ENCODE assay signal across 8 cellular contexts in the genomic region with DNA sequence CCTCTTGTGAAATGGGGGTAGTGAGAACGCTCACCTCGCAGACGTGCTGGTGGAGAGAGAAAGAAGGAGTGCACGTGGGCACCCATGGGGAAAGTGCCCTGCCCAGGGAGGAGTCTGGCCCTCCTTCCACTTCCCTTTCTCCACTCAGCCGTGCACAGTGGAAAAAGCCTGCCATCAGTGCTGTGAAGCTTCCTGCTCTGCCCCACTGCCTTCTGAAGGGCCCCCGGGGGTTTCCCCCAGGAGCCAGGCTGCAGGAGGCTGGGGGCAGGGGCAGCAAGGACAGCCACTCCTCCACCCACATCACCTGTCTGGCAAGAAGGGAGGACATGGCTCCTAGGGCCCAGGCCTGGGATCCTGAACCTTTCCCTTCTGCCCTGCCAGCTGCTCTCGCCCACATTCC.
DNase-seq lines count a peak whose midpoint lies in the region; ATAC-seq, FAIRE-seq and TF ChIP-seq lines count a peak whose summit lies in the region.

No MANE protein-coding gene starts in this region.

- H3K4me3 Mint-ChIP-seq in nephron progenitor cell, result no peak overlapping the region

- H3K27me3 Mint-ChIP-seq in nephron progenitor cell (ENCODE audit: low read depth, poor library complexity), result no peaks in the 10 kb centered on the region

- ATAC-seq in GM21576 (IDR thresholded peaks at IDR 0.05; ENCODE audit: unreplicated experiment) (peak; percentile 80), HG03139 (IDR thresholded peaks at IDR 0.05; ENCODE audit: unreplicated experiment) (no peak)

- H3K4me1 Mint-ChIP-seq in nephron progenitor cell, result peaks cover 75% of the 10 kb centered on the region

- peaks cover 21% of the 10 kb centered on the region for H3K36me3 Mint-ChIP-seq in nephron progenitor cell (ENCODE audit: low read depth)

- DNase-seq in DMS53 (lab: John Stamatoyannopoulos, UW), result peak; percentile 92
- DNase-seq in NCI-H345 treated with DMSO at 0.1 percent for 48 hours (lab: John Stamatoyannopoulos, UW; ENCODE audit: unreplicated experiment), result peak; percentile 61
- DNase-seq in kidney glomerular epithelial cell (lab: John Stamatoyannopoulos, UW), result peak; percentile 35
- DNase-seq in GM19239 (ENCODE audit: insufficient read length, low spot score), result no peak
- no peak for DNase-seq in ecto neural progenitor cell (ENCODE audit: low spot score)
- no peak for DNase-seq in nephron progenitor cell

- H3K9me3 Mint-ChIP-seq in nephron progenitor cell, result no peaks in the 10 kb centered on the region

- FAIRE-seq in GM19239 (lab: Jason Lieb, UNC), result no peak

- no peak for TF ChIP-seq CTCF in nephron progenitor cell (IDR thresholded peaks at IDR 0.05)

- H3K27ac Mint-ChIP-seq in nephron progenitor cell, result no peak overlapping the region

Comparison
In these comparisons a context has a peak if more than half of its experiments do, and no peak if none do; other contexts are left out.
1. DNase-seq: peak in DMS53 (single experiment), NCI-H345 treated with DMSO at 0.1 percent for 48 hours (single experiment) and kidney glomerular epithelial cell (single experiment); none in GM19239 (single experiment), ecto neural progenitor cell (single experiment) and nephron progenitor cell (single experiment).